ENCODE assay signal across 9 cellular contexts in genomic region chr13:28707629-28708427, GRCh38. TPM values are rescaled to one million over a fixed set of nuclear protein-coding genes. Genes with fewer than 3 reads are reported as not detected.
DNase-seq lines count a peak whose midpoint lies in the region; ATAC-seq, FAIRE-seq and TF ChIP-seq lines count a peak whose summit lies in the region.
"Had no signal": no experiment of that assay in that cellular context is flagged by ENCODE, and none has a peak within 500 bp of the region (broad histone marks: within the 10 kb centered on the region; RNA-seq: fewer than 3 reads in every experiment).

No MANE protein-coding gene starts in this region.

- peak; percentile 90 for DNase-seq in GM12864 (ENCODE audit: low read depth)
- DNase-seq in activated naive CD8-positive, alpha-beta T cell treated with anti-CD3 and anti-CD28 coated beads, Interleukin-2, amount 50 U/mL, for 24 hours = no peak
- DNase-seq in pancreas = peak in 1 of 6 donors; percentile 32
- no peak for DNase-seq in NCI-H1048 (lab: John Stamatoyannopoulos, UW)
- DNase-seq in activated CD4-positive, CD25-positive, alpha-beta regulatory T cell treated with anti-CD3 and anti-CD28 coated beads, Interleukin-2, amount 50 U/mL, for 72 hours = no peak
- no peak for DNase-seq in KG1 (lab: John Stamatoyannopoulos, UW)

- H3K27me3 ChIP-seq in pancreas = no peaks in the 10 kb centered on the region
- H3K27me3 ChIP-seq: SJSA1 had no signal

- H3K27ac ChIP-seq in pancreas = no peak overlapping the region
- H3K27ac ChIP-seq: SJSA1 had no signal

- H3K9me3 ChIP-seq in pancreas = no peaks in the 10 kb centered on the region
- H3K9me3 ChIP-seq: SJSA1 had no signal

- FAIRE-seq in pancreas (lab: Jason Lieb, UNC) = no peak

- no peaks in the 10 kb centered on the region for H3K4me1 ChIP-seq in pancreas

- TF ChIP-seq CTCF in GM12864 (IDR thresholded peaks at IDR 0.05; ENCODE audit: low read depth, low read length, missing control alignments) (no peak), pancreas (IDR thresholded peaks at IDR 0.05) (no peak)

- H3K27ac Mint-ChIP-seq in activated naive CD8-positive, alpha-beta T cell treated with anti-CD3 and anti-CD28 coated beads, Interleukin-2, amount 50 U/mL, for 24 hours = no peak overlapping the region

- H3K4me1 Mint-ChIP-seq in activated naive CD8-positive, alpha-beta T cell treated with anti-CD3 and anti-CD28 coated beads, Interleukin-2, amount 50 U/mL, for 24 hours = peaks cover 11% of the 10 kb centered on the region

- no peaks in the 10 kb centered on the region for H3K36me3 ChIP-seq in pancreas

- peaks cover 13% of the 10 kb centered on the region for H3K36me3 Mint-ChIP-seq in activated naive CD8-positive, alpha-beta T cell treated with anti-CD3 and anti-CD28 coated beads, Interleukin-2, amount 50 U/mL, for 24 hours (ENCODE audit: low read depth)

- ATAC-seq in GM21390 (IDR thresholded peaks at IDR 0.05; ENCODE audit: unreplicated experiment) (peak; percentile 97), HG03521 (IDR thresholded peaks at IDR 0.05; ENCODE audit: unreplicated experiment) (peak; percentile 98), pancreas (peak; percentile 56 to 84 (median 68))
- ATAC-seq in activated naive CD8-positive, alpha-beta T cell treated with anti-CD3 and anti-CD28 coated beads, Interleukin-2, amount 50 U/mL, for 24 hours = peak; percentile 80

- intact Hi-C loops in pancreas (cut with DNase I) = no loop called here

- no peaks in the 10 kb centered on the region for H3K9me3 Mint-ChIP-seq in activated naive CD8-positive, alpha-beta T cell treated with anti-CD3 and anti-CD28 coated beads, Interleukin-2, amount 50 U/mL, for 24 hours

- WGBS in pancreas, 2 donors = 83% methylated on average over 5 of the region's 5 CpGs

- H3K4me3 Mint-ChIP-seq in activated naive CD8-positive, alpha-beta T cell treated with anti-CD3 and anti-CD28 coated beads, Interleukin-2, amount 50 U/mL, for 24 hours = no peak overlapping the region

- no peaks in the 10 kb centered on the region for H3K27me3 Mint-ChIP-seq in activated naive CD8-positive, alpha-beta T cell treated with anti-CD3 and anti-CD28 coated beads, Interleukin-2, amount 50 U/mL, for 24 hours

- H3K4me3 ChIP-seq in GM12864 (ENCODE audit: low read depth, low read length) (no peak overlapping the region), pancreas (no peak overlapping the region)
- H3K4me3 ChIP-seq: SJSA1 had no signal

RNA-seq across cellular contexts. Expression of gene SLC46A3, which starts 10.9 kb away (rescaled TPM):
- total RNA-seq in pancreas = 1 to 10 TPM; 3.3 to 9.0 (median 6.0) TPM
- 1 to 10 TPM; 3.5 to 7.2 TPM for polyA plus RNA-seq in pancreas

RNA-seq across cellular contexts. Expression of gene POMP, which starts 48.9 kb away (rescaled TPM):
- 10 to 100 TPM; 13.9 to 27.0 (median 20.9) TPM for total RNA-seq in pancreas
- 10 to 100 TPM; 22.2 to 39.5 TPM for polyA plus RNA-seq in pancreas
